Comparison of ENCODE assay signal across 16 cellular contexts in genomic region chr17:4750606-4751005, GRCh38. TPM values are rescaled to one million over a fixed set of nuclear protein-coding genes. Genes with fewer than 3 reads are reported as not detected.
DNase-seq lines count a peak whose midpoint lies in the region; ATAC-seq, FAIRE-seq and TF ChIP-seq lines count a peak whose summit lies in the region.
"Had no signal": no experiment of that assay in that cellular context is flagged by ENCODE, and none has a peak within 500 bp of the region (broad histone marks: within the 10 kb centered on the region; RNA-seq: fewer than 3 reads in every experiment).

No MANE protein-coding gene starts in this region.

- H3K4me2 ChIP-seq in BLaER1 treated with 17β-estradiol and CSF1 and Interleukin-3, amounts not matched to agents 10 nM and 100 nM = peak overlapping the region; percentile 48 to 92 (median 71)
- H3K4me2 ChIP-seq in MM.1S (ENCODE audit: low read depth, low read length) (peak overlapping the region; percentile 5; the same call in 1 of the 2 replicates), HepG2 (ENCODE audit: low read depth, low read length) (peak overlapping the region; percentile 62)
- H3K4me2 ChIP-seq: GM23338 had no signal

- peak overlapping the region in 5 of 11 experiments; percentile 22 to 62 (median 43); a peak in 6 of 22 replicates for H3K27ac ChIP-seq in BLaER1 treated with 17β-estradiol and CSF1 and Interleukin-3, amounts not matched to agents 10 nM and 100 nM
- H3K27ac ChIP-seq in MM.1S (ENCODE audit: low read length) (no peak overlapping the region), HepG2 (ENCODE audit: extremely low read length, insufficient read depth, low read length) (no peak overlapping the region), aorta (ENCODE audit: low read depth in 1 of 2, low read length in 2 of 2) (no peak overlapping the region)
- H3K27ac ChIP-seq: HL-60 had no signal

- intact Hi-C loops in HepG2 (cut with micrococcal nuclease; ENCODE audit: unreplicated experiment) (no loop called here), aorta (cut with DNase I) (no loop called here)

- POLR2A ChIA-PET in HepG2 (lab: Yijun Ruan, JAX) = no interaction called here

- TF ChIP-seq POLR2A in HepG2 (IDR thresholded peaks at IDR 0.05; ENCODE audit: insufficient read depth in 1 of 2, low read depth in 2 of 2, low read length in 2 of 2) = no peak

- peaks cover 42 to 60% (median 52%) of the 10 kb centered on the region in 10 experiments for H3K4me1 ChIP-seq in BLaER1 treated with 17β-estradiol and CSF1 and Interleukin-3, amounts not matched to agents 10 nM and 100 nM
- peaks cover 12% of the 10 kb centered on the region; the same call in 1 of the 2 replicates for H3K4me1 ChIP-seq in MM.1S (ENCODE audit: low read length)
- H3K4me1 ChIP-seq in HepG2 (ENCODE audit: insufficient read depth, low read length) = peaks cover 54% of the 10 kb centered on the region
- H3K4me1 ChIP-seq in aorta (ENCODE audit: control insufficient read depth in 1 of 2, insufficient read depth in 2 of 2, low read length in 2 of 2) = no peaks in the 10 kb centered on the region
- H3K4me1 ChIP-seq: BE2C had no signal

- no peaks in the 10 kb centered on the region for H3K27me3 ChIP-seq in BLaER1 treated with 17β-estradiol and CSF1 and Interleukin-3, amounts not matched to agents 10 nM and 100 nM
- H3K27me3 ChIP-seq in MM.1S (replicated peaks; ENCODE audit: insufficient read depth, low read length) (peaks cover 9% of the 10 kb centered on the region), HepG2 (ENCODE audit: control insufficient read depth in 1 of 2, insufficient read depth in 2 of 2, low read length in 2 of 2) (no peaks in the 10 kb centered on the region), aorta (ENCODE audit: control insufficient read depth in 1 of 2, insufficient read depth in 2 of 2, low read length in 1 of 2) (no peaks in the 10 kb centered on the region)

- ATAC-seq in HepG2 (0 out of 3 replicates have a peak, but pooled peaks have one; percentile 30), aorta (ENCODE audit: low FRiP score) (no peak), HG03432 (IDR thresholded peaks at IDR 0.05; ENCODE audit: unreplicated experiment) (no peak)
- ATAC-seq: GM23338, K562 had no signal

- DNase-seq in MM.1S = no peak
- no peak for DNase-seq in HepG2 (ENCODE audit: low spot score)
- peak; percentile 26 to 49 for DNase-seq in aorta
- no peak for DNase-seq in activated CD4-positive, alpha-beta T cell treated with anti-CD3 and anti-CD28 coated beads, Interleukin-2, amount 50 U/mL, for 1 hour
- DNase-seq in NCI-H187 (lab: John Stamatoyannopoulos, UW) = no peak
- DNase-seq: BE2C; CD4-positive, CD25-positive, alpha-beta regulatory T cell; DMS53; GF-D8; H7 had no signal

- no peaks in the 10 kb centered on the region for H3K9me3 ChIP-seq in BLaER1 treated with 17β-estradiol and CSF1 and Interleukin-3, amounts not matched to agents 10 nM and 100 nM (replicated peaks in 1 of 11)
- H3K9me3 ChIP-seq in MM.1S (replicated peaks; ENCODE audit: insufficient read depth, low read length) (no peaks in the 10 kb centered on the region), HepG2 (ENCODE audit: low read length) (no peaks in the 10 kb centered on the region), aorta (ENCODE audit: control insufficient read depth, low read length) (no peaks in the 10 kb centered on the region)
- H3K9me3 ChIP-seq: BE2C had no signal

- CTCF ChIA-PET in HepG2 (lab: Yijun Ruan, JAX; ENCODE audit: low intra/inter-chr PET ratio, low total read pairs) = no interaction called here

- H3K4me3 ChIP-seq in BLaER1 treated with 17β-estradiol and CSF1 and Interleukin-3, amounts not matched to agents 10 nM and 100 nM = no peak overlapping the region; a peak in 1 of 20 replicates
- H3K4me3 ChIP-seq in MM.1S (ENCODE audit: low read length) (0 out of 2 replicates have a peak overlapping the region, but pooled peaks have one; percentile 4), HepG2 (replicated peaks in 1 of 3; ENCODE audit: insufficient read depth in 1 of 3, low read depth in 2 of 3, low read length in 3 of 3) (peak overlapping the region in 1 of 3 experiments; percentile 24; a peak in 2 of 6 replicates), aorta (ENCODE audit: low read length in 2 of 2) (no peak overlapping the region)
- H3K4me3 ChIP-seq: GM23338, K562 had no signal

- H3K79me2 ChIP-seq in MM.1S (ENCODE audit: low read length) (no peaks in the 10 kb centered on the region), HepG2 (ENCODE audit: insufficient read depth, low read length) (no peaks in the 10 kb centered on the region)

- no peak for TF ChIP-seq RAD21 in HepG2 (CRISPR knock-in tag; IDR thresholded peaks at IDR 0.05)

- no peak for TF ChIP-seq EP300 in HepG2 (IDR thresholded peaks at IDR 0.05; ENCODE audit: low read depth in 2 of 2, low read length in 2 of 2)
- no peak for TF ChIP-seq EP300 in HepG2 (CRISPR knock-in tag; IDR thresholded peaks at IDR 0.05; ENCODE audit: borderline replicate concordance)

- H4K20me1 ChIP-seq in BLaER1 treated with 17β-estradiol and CSF1 and Interleukin-3, amounts not matched to agents 10 nM and 100 nM = no peaks in the 10 kb centered on the region
- H4K20me1 ChIP-seq in MM.1S (ENCODE audit: insufficient read depth, low read length) (no peaks in the 10 kb centered on the region), HepG2 (ENCODE audit: insufficient read depth, low read length) (no peaks in the 10 kb centered on the region)

- TF ChIP-seq CTCF in MM.1S (IDR thresholded peaks at IDR 0.05; ENCODE audit: low read length) = no peak
- no peak for TF ChIP-seq CTCF in HepG2 (CRISPR knock-in tag; IDR thresholded peaks at IDR 0.05)

- 0 out of 2 replicates have a peak overlapping the region, but pooled peaks have one; percentile 2 for H2AFZ ChIP-seq in MM.1S (ENCODE audit: low read length)
- H2AFZ ChIP-seq in HepG2 (ENCODE audit: low read length) = no peak overlapping the region
- H2AFZ ChIP-seq: GM23338 had no signal

- H3K9me2 ChIP-seq in MM.1S (replicated peaks; ENCODE audit: insufficient read depth, low read length) = no peaks in the 10 kb centered on the region

- H3K36me3 ChIP-seq in BLaER1 treated with 17β-estradiol and CSF1 and Interleukin-3, amounts not matched to agents 10 nM and 100 nM = no peaks in the 10 kb centered on the region
- H3K36me3 ChIP-seq in MM.1S (replicated peaks; ENCODE audit: insufficient read depth, low read length) (no peaks in the 10 kb centered on the region), HepG2 (replicated peaks in 1 of 2; ENCODE audit: control insufficient read depth in 1 of 2, insufficient read depth in 2 of 2, low read length in 2 of 2) (no peaks in the 10 kb centered on the region), aorta (ENCODE audit: control insufficient read depth in 1 of 2, insufficient read depth in 2 of 2, low read length in 1 of 2) (no peaks in the 10 kb centered on the region)
- H3K36me3 ChIP-seq: BE2C had no signal

- H3K9ac ChIP-seq in BLaER1 treated with 17β-estradiol and CSF1 and Interleukin-3, amounts not matched to agents 10 nM and 100 nM = peak overlapping the region in 6 of 11 experiments; percentile 26 to 57 (median 45); a peak in 9 of 22 replicates
- H3K9ac ChIP-seq in MM.1S (ENCODE audit: low read length) (no peak overlapping the region), HepG2 (ENCODE audit: insufficient read depth, low read depth, low read length) (peak overlapping the region; percentile 31; the same call in 1 of the 2 replicates)

- no peak for FAIRE-seq in HepG2 (lab: Jason Lieb, UNC)
- FAIRE-seq: A204.1, K562 had no signal

- 7% methylated on average over 1 of the region's 3 CpGs for WGBS in HepG2 (ENCODE audit: low lambda C conversion rate)
- 35 to 40% methylated on average over 3 of the region's 3 CpGs for WGBS in aorta, 2 donors

- H3F3A ChIP-seq in MM.1S (ENCODE audit: insufficient read depth, low read length) = 0 out of 2 replicates have a peak, but pooled peaks cover 8% of the 10 kb centered on the region

- in situ Hi-C loops in HepG2 (cut with HindIII; ENCODE audit: extremely low pct_ligation_motif_present, low pct_unique_long_range_greater_than_20kb) = no loop called here

- BruUV-seq in HepG2 (replicated peaks; lab: Mats Ljungman, UMichigan) = no TSS peak

RNA-seq across cellular contexts. Expression of gene CXCL16, which starts 10.9 kb away (rescaled TPM):
- total RNA-seq in HepG2 (2016; rRNA removed; fragmentation: Illumina TruSeq; extraction: Trizol) = 5.4 and 9.4 TPM in 2 replicates
- total RNA-seq in HepG2 (2016; cell fraction: cytosol; rRNA removed; fragmentation: Illumina TruSeq; extraction: Trizol; ENCODE audit: low read depth) = 5.4 and 8.2 TPM in 2 replicates
- total RNA-seq in HepG2 (2016; cell fraction: insoluble cytoplasmic fraction; rRNA removed; fragmentation: Illumina TruSeq; extraction: Trizol) = 5.6 and 11.1 TPM in 2 replicates
- total RNA-seq in HepG2 (2016; cell fraction: membrane; rRNA removed; fragmentation: Illumina TruSeq; extraction: Trizol) = 12.1 and 12.5 TPM in 2 replicates
- total RNA-seq in HepG2 (2016; cell fraction: nucleus; rRNA removed; fragmentation: Illumina TruSeq; extraction: Trizol) = 7.9 and 8.2 TPM in 2 replicates
- polyA plus RNA-seq in HepG2 (2011; rRNA removed) = 101 and 142 TPM in 2 replicates
- 89.5 and 125 TPM in 2 replicates for polyA plus RNA-seq in HepG2 (2011; cell fraction: cytosol; rRNA removed)
- 24.7 and 41.2 TPM in 2 replicates for polyA plus RNA-seq in HepG2 (2011; cell fraction: nucleus; rRNA removed)
- 81.6 and 102 TPM in 2 replicates for polyA plus RNA-seq in HepG2 (2012)
- 18.9 and 20.3 TPM in 2 replicates for polyA plus RNA-seq in HepG2 (2016; cell fraction: cytosol; fragmentation: Illumina TruSeq; extraction: Trizol; ENCODE audit: low read depth)
- polyA plus RNA-seq in HepG2 (2016; cell fraction: insoluble cytoplasmic fraction; fragmentation: Illumina TruSeq; extraction: Trizol; ENCODE audit: low read depth) = 20.4 and 22.7 TPM in 2 replicates
- polyA plus RNA-seq in HepG2 (2016; cell fraction: membrane; fragmentation: Illumina TruSeq; extraction: Trizol; ENCODE audit: low read depth) = 28.0 and 31.1 TPM in 2 replicates
- 27.8 and 36.4 TPM in 2 replicates for polyA plus RNA-seq in HepG2 (2016; cell fraction: nucleus; fragmentation: Illumina TruSeq; extraction: Trizol; ENCODE audit: insufficient read depth, low read depth)
- polyA minus RNA-seq in HepG2 (2011; rRNA and poly(A)+ RNA removed; ENCODE audit: low replicate concordance) = 7.1 and 65.0 TPM in 2 replicates
- polyA minus RNA-seq in HepG2 (2011; cell fraction: cytosol; rRNA and poly(A)+ RNA removed) = 41.8 and 54.5 TPM in 2 replicates
- polyA minus RNA-seq in HepG2 (2011; cell fraction: nucleus; rRNA and poly(A)+ RNA removed) = 9.3 and 13.4 TPM in 2 replicates
- 10 to 100 TPM; 35.9 to 64.0 TPM for total RNA-seq in aorta
- 10 to 100 TPM; 11.0 to 33.7 TPM for polyA plus RNA-seq in aorta

RNA-seq across cellular contexts. Expression of gene ZMYND15, which starts 11.0 kb away (rescaled TPM):
- total RNA-seq in HepG2 (2016; rRNA removed; fragmentation: Illumina TruSeq; extraction: Trizol) (0.15 and 0.24 TPM in 2 replicates), aorta (1 to 10 TPM; 2.1 to 7.7 TPM)
- not detected in 2 replicates for total RNA-seq in HepG2 (2016; cell fraction: cytosol; rRNA removed; fragmentation: Illumina TruSeq; extraction: Trizol; ENCODE audit: low read depth)
- total RNA-seq in HepG2 (2016; cell fraction: insoluble cytoplasmic fraction; rRNA removed; fragmentation: Illumina TruSeq; extraction: Trizol) = 0.16 and 0.39 TPM in 2 replicates
- 0.10 and 0.12 TPM in 2 replicates for total RNA-seq in HepG2 (2016; cell fraction: membrane; rRNA removed; fragmentation: Illumina TruSeq; extraction: Trizol)
- 0.38 and 0.43 TPM in 2 replicates for total RNA-seq in HepG2 (2016; cell fraction: nucleus; rRNA removed; fragmentation: Illumina TruSeq; extraction: Trizol)
- polyA plus RNA-seq in HepG2 (2011; rRNA removed) (2.7 and 3.6 TPM in 2 replicates), aorta (1 to 10 TPM in 1 of 2 donors, under 1 TPM in 1; 0.87 to 1.0 TPM)
- polyA plus RNA-seq in HepG2 (2011; cell fraction: cytosol; rRNA removed) = 1.5 and 1.7 TPM in 2 replicates
- 14.3 and 15.2 TPM in 2 replicates for polyA plus RNA-seq in HepG2 (2011; cell fraction: nucleus; rRNA removed)
- polyA plus RNA-seq in HepG2 (2012) = 2.0 and 2.7 TPM in 2 replicates
- polyA plus RNA-seq in HepG2 (2016; cell fraction: cytosol; fragmentation: Illumina TruSeq; extraction: Trizol; ENCODE audit: low read depth) = 0.16 and 0.17 TPM in 2 replicates
- 0.28 and 0.33 TPM in 2 replicates for polyA plus RNA-seq in HepG2 (2016; cell fraction: insoluble cytoplasmic fraction; fragmentation: Illumina TruSeq; extraction: Trizol; ENCODE audit: low read depth)
- 0.27 and 0.44 TPM in 2 replicates for polyA plus RNA-seq in HepG2 (2016; cell fraction: membrane; fragmentation: Illumina TruSeq; extraction: Trizol; ENCODE audit: low read depth)
- polyA plus RNA-seq in HepG2 (2016; cell fraction: nucleus; fragmentation: Illumina TruSeq; extraction: Trizol; ENCODE audit: insufficient read depth, low read depth) = 0.75 and 1.6 TPM in 2 replicates
- polyA minus RNA-seq in HepG2 (2011; rRNA and poly(A)+ RNA removed; ENCODE audit: low replicate concordance) = 0.07 and 2.5 TPM in 2 replicates
- 0.53 and 0.79 TPM in 2 replicates for polyA minus RNA-seq in HepG2 (2011; cell fraction: cytosol; rRNA and poly(A)+ RNA removed)
- polyA minus RNA-seq in HepG2 (2011; cell fraction: nucleus; rRNA and poly(A)+ RNA removed) = 1.5 and 2.7 TPM in 2 replicates
- polyA plus RNA-seq: CD4-positive, CD25-positive, alpha-beta regulatory T cell; K562 had no signal

RNA-seq across cellular contexts. Expression of gene MED11, which starts 19.4 kb away (rescaled TPM):
- 20.2 and 25.1 TPM in 2 replicates for total RNA-seq in HepG2 (2016; rRNA removed; fragmentation: Illumina TruSeq; extraction: Trizol)
- total RNA-seq in HepG2 (2016; cell fraction: cytosol; rRNA removed; fragmentation: Illumina TruSeq; extraction: Trizol; ENCODE audit: low read depth) = 3.6 and 4.5 TPM in 2 replicates
- 20.3 and 31.3 TPM in 2 replicates for total RNA-seq in HepG2 (2016; cell fraction: insoluble cytoplasmic fraction; rRNA removed; fragmentation: Illumina TruSeq; extraction: Trizol)
- total RNA-seq in HepG2 (2016; cell fraction: membrane; rRNA removed; fragmentation: Illumina TruSeq; extraction: Trizol) = 6.8 and 9.9 TPM in 2 replicates
- total RNA-seq in HepG2 (2016; cell fraction: nucleus; rRNA removed; fragmentation: Illumina TruSeq; extraction: Trizol) = 7.9 and 8.0 TPM in 2 replicates
- 36.2 and 39.0 TPM in 2 replicates for polyA plus RNA-seq in HepG2 (2011; rRNA removed)
- polyA plus RNA-seq in HepG2 (2011; cell fraction: cytosol; rRNA removed) = 34.0 and 41.9 TPM in 2 replicates
- 23.2 and 26.5 TPM in 2 replicates for polyA plus RNA-seq in HepG2 (2011; cell fraction: nucleus; rRNA removed)
- polyA plus RNA-seq in HepG2 (2012) = 23.6 and 23.7 TPM in 2 replicates
- polyA plus RNA-seq in HepG2 (2016; cell fraction: cytosol; fragmentation: Illumina TruSeq; extraction: Trizol; ENCODE audit: low read depth) = 4.5 and 4.8 TPM in 2 replicates
- 34.8 and 37.3 TPM in 2 replicates for polyA plus RNA-seq in HepG2 (2016; cell fraction: insoluble cytoplasmic fraction; fragmentation: Illumina TruSeq; extraction: Trizol; ENCODE audit: low read depth)
- 7.4 and 8.2 TPM in 2 replicates for polyA plus RNA-seq in HepG2 (2016; cell fraction: membrane; fragmentation: Illumina TruSeq; extraction: Trizol; ENCODE audit: low read depth)
- 23.5 and 24.2 TPM in 2 replicates for polyA plus RNA-seq in HepG2 (2016; cell fraction: nucleus; fragmentation: Illumina TruSeq; extraction: Trizol; ENCODE audit: insufficient read depth, low read depth)
- 12.0 and 42.0 TPM in 2 replicates for polyA minus RNA-seq in HepG2 (2011; rRNA and poly(A)+ RNA removed; ENCODE audit: low replicate concordance)
- 9.0 and 13.7 TPM in 2 replicates for polyA minus RNA-seq in HepG2 (2011; cell fraction: cytosol; rRNA and poly(A)+ RNA removed)
- polyA minus RNA-seq in HepG2 (2011; cell fraction: nucleus; rRNA and poly(A)+ RNA removed) = 8.0 and 9.3 TPM in 2 replicates
- total RNA-seq in aorta = 10 to 100 TPM in 1 of 2 donors, 1 to 10 TPM in 1; 7.9 to 16.7 TPM
- 10 to 100 TPM; 26.2 to 41.1 TPM for polyA plus RNA-seq in aorta

RNA-seq across cellular contexts. Expression of gene TM4SF5, which starts 21.1 kb away (rescaled TPM):
- 15.6 and 30.1 TPM in 2 replicates for total RNA-seq in HepG2 (2016; rRNA removed; fragmentation: Illumina TruSeq; extraction: Trizol)
- 8.3 and 9.3 TPM in 2 replicates for total RNA-seq in HepG2 (2016; cell fraction: cytosol; rRNA removed; fragmentation: Illumina TruSeq; extraction: Trizol; ENCODE audit: low read depth)
- 14.2 and 28.3 TPM in 2 replicates for total RNA-seq in HepG2 (2016; cell fraction: insoluble cytoplasmic fraction; rRNA removed; fragmentation: Illumina TruSeq; extraction: Trizol)
- total RNA-seq in HepG2 (2016; cell fraction: membrane; rRNA removed; fragmentation: Illumina TruSeq; extraction: Trizol) = 6.7 and 7.5 TPM in 2 replicates
- 22.4 and 30.8 TPM in 2 replicates for total RNA-seq in HepG2 (2016; cell fraction: nucleus; rRNA removed; fragmentation: Illumina TruSeq; extraction: Trizol)
- polyA plus RNA-seq in HepG2 (2011; rRNA removed) = 126 and 152 TPM in 2 replicates
- 222 and 275 TPM in 2 replicates for polyA plus RNA-seq in HepG2 (2011; cell fraction: cytosol; rRNA removed)
- polyA plus RNA-seq in HepG2 (2011; cell fraction: nucleus; rRNA removed) = 301 and 304 TPM in 2 replicates
- polyA plus RNA-seq in HepG2 (2012) = 238 and 268 TPM in 2 replicates
- polyA plus RNA-seq in HepG2 (2016; cell fraction: cytosol; fragmentation: Illumina TruSeq; extraction: Trizol; ENCODE audit: low read depth) = 15.7 and 17.8 TPM in 2 replicates
- polyA plus RNA-seq in HepG2 (2016; cell fraction: insoluble cytoplasmic fraction; fragmentation: Illumina TruSeq; extraction: Trizol; ENCODE audit: low read depth) = 26.8 and 28.2 TPM in 2 replicates
- polyA plus RNA-seq in HepG2 (2016; cell fraction: membrane; fragmentation: Illumina TruSeq; extraction: Trizol; ENCODE audit: low read depth) = 14.0 and 14.2 TPM in 2 replicates
- polyA plus RNA-seq in HepG2 (2016; cell fraction: nucleus; fragmentation: Illumina TruSeq; extraction: Trizol; ENCODE audit: insufficient read depth, low read depth) = 81.8 and 84.4 TPM in 2 replicates
- polyA minus RNA-seq in HepG2 (2011; rRNA and poly(A)+ RNA removed; ENCODE audit: low replicate concordance) = 154 TPM in 1 of 2 replicates, not detected in the other
- polyA minus RNA-seq in HepG2 (2011; cell fraction: cytosol; rRNA and poly(A)+ RNA removed) = 71.3 and 75.3 TPM in 2 replicates
- 28.6 and 33.3 TPM in 2 replicates for polyA minus RNA-seq in HepG2 (2011; cell fraction: nucleus; rRNA and poly(A)+ RNA removed)
- total RNA-seq in aorta = not detected
- 10 to 100 TPM in 1 of 2 donors, not detected in 1; 18.4 TPM for polyA plus RNA-seq in aorta
- total RNA-seq: CD4-positive, CD25-positive, alpha-beta regulatory T cell; GM23338; H7; K562 had no signal
- polyA plus RNA-seq: CD4-positive, CD25-positive, alpha-beta regulatory T cell; GM23338; K562 had no signal

RNA-seq across cellular contexts. Expression of gene VMO1, which starts 35.6 kb away (rescaled TPM):
- not detected in 2 replicates for total RNA-seq in HepG2 (2016; rRNA removed; fragmentation: Illumina TruSeq; extraction: Trizol)
- 0.71 TPM in 1 of 2 replicates, not detected in the other for total RNA-seq in HepG2 (2016; cell fraction: cytosol; rRNA removed; fragmentation: Illumina TruSeq; extraction: Trizol; ENCODE audit: low read depth)
- 0.22 TPM in 1 of 2 replicates, not detected in the other for total RNA-seq in HepG2 (2016; cell fraction: insoluble cytoplasmic fraction; rRNA removed; fragmentation: Illumina TruSeq; extraction: Trizol)
- total RNA-seq in HepG2 (2016; cell fraction: membrane; rRNA removed; fragmentation: Illumina TruSeq; extraction: Trizol) = 0.25 and 0.65 TPM in 2 replicates
- 1.2 TPM in 1 of 2 replicates, not detected in the other for total RNA-seq in HepG2 (2016; cell fraction: nucleus; rRNA removed; fragmentation: Illumina TruSeq; extraction: Trizol)
- polyA plus RNA-seq in HepG2 (2011; rRNA removed) = 0.13 TPM in 1 of 2 replicates, not detected in the other
- 0.23 TPM in 1 of 2 replicates, not detected in the other for polyA plus RNA-seq in HepG2 (2011; cell fraction: cytosol; rRNA removed)
- 0.29 and 0.38 TPM in 2 replicates for polyA plus RNA-seq in HepG2 (2011; cell fraction: nucleus; rRNA removed)
- 0.64 and 1.1 TPM in 2 replicates for polyA plus RNA-seq in HepG2 (2012)
- polyA plus RNA-seq in HepG2 (2016; cell fraction: cytosol; fragmentation: Illumina TruSeq; extraction: Trizol; ENCODE audit: low read depth) = 0.31 and 0.49 TPM in 2 replicates
- not detected in 2 replicates for polyA plus RNA-seq in HepG2 (2016; cell fraction: insoluble cytoplasmic fraction; fragmentation: Illumina TruSeq; extraction: Trizol; ENCODE audit: low read depth)
- polyA plus RNA-seq in HepG2 (2016; cell fraction: membrane; fragmentation: Illumina TruSeq; extraction: Trizol; ENCODE audit: low read depth) = 0.56 TPM in 1 of 2 replicates, not detected in the other
- polyA plus RNA-seq in HepG2 (2016; cell fraction: nucleus; fragmentation: Illumina TruSeq; extraction: Trizol; ENCODE audit: insufficient read depth, low read depth) = 0.98 TPM in 1 of 2 replicates, not detected in the other
- not detected in 2 replicates for polyA minus RNA-seq in HepG2 (2011; rRNA and poly(A)+ RNA removed; ENCODE audit: low replicate concordance)
- not detected in 2 replicates for polyA minus RNA-seq in HepG2 (2011; cell fraction: cytosol; rRNA and poly(A)+ RNA removed)
- polyA minus RNA-seq in HepG2 (2011; cell fraction: nucleus; rRNA and poly(A)+ RNA removed) = not detected in 2 replicates
- 10 to 100 TPM in 1 of 2 donors, 1 to 10 TPM in 1; 6.6 to 19.3 TPM for total RNA-seq in aorta
- 10 to 100 TPM in 1 of 2 donors, 1 to 10 TPM in 1; 1.5 to 15.5 TPM for polyA plus RNA-seq in aorta
- total RNA-seq: CD4-positive, CD25-positive, alpha-beta regulatory T cell; H7 had no signal
- polyA plus RNA-seq: K562 had no signal

Comparison
In these comparisons a context has a peak if more than half of its experiments do, and no peak if none do; other contexts are left out.
1. H3K4me2 ChIP-seq: peak in every context shown above with its lines; median percentile 71 in BLaER1 treated with 17β-estradiol and CSF1 and Interleukin-3, amounts not matched to agents 10 nM and 100 nM; 62 in HepG2; 5 in MM.1S.
2. DNase-seq: peak in aorta (2 of 2); none in MM.1S (single experiment), HepG2 (single experiment), activated CD4-positive, alpha-beta T cell treated with anti-CD3 and anti-CD28 coated beads, Interleukin-2, amount 50 U/mL, for 1 hour (single experiment) and NCI-H187 (0 of 2).